20 cellular contexts compared by ENCODE assay signal in the genomic region with DNA sequence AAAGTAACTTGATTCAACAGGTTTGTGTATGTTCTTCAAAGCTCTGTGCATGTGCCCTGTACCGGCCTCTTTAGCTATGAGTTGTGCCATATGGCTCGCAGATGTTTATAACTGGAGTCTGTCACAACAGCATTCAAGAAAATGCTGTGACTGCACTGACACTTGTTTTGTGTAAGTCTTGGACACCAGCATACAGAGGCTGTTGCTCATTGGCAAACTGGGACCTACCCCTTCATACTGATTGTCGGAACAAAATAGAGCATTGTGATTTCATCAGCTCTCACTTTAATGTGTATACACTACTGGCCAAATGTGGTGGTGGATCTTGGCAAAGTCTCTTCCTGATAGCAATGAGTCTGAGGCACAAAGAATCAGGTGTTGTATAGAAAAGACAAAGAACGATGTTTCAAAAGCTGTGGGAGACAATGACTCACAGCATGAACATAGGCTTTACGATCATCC.
DNase-seq lines count a peak whose midpoint lies in the region; ATAC-seq and TF ChIP-seq lines count a peak whose summit lies in the region.
"Had no signal": no experiment of that assay in that cellular context is flagged by ENCODE, and none has a peak within 500 bp of the region (broad histone marks: within the 10 kb centered on the region; RNA-seq: fewer than 3 reads in every experiment).

No MANE protein-coding gene starts in this region.

- H2AFZ ChIP-seq in PC-3 (ENCODE audit: low read length), result no peak overlapping the region
- H2AFZ ChIP-seq in fibroblast of lung (ENCODE audit: low read length), result no peak overlapping the region
- H2AFZ ChIP-seq: GM23248 had no signal

- no peak for TF ChIP-seq POLR2A in breast epithelium (IDR thresholded peaks at IDR 0.05)

- H4K20me1 ChIP-seq in PC-3 (ENCODE audit: low read length) (no peaks in the 10 kb centered on the region), fibroblast of lung (ENCODE audit: control insufficient read depth, extremely low read depth, insufficient read depth, low read length) (no peaks in the 10 kb centered on the region)

- BruUV-seq in MCF 10A (replicated peaks; lab: Mats Ljungman, UMichigan) (no TSS peak), PC-3 (replicated peaks; lab: Mats Ljungman, UMichigan) (no TSS peak)

- no peaks in the 10 kb centered on the region for H3K9me3 Mint-ChIP-seq in MCF 10A (ENCODE audit: unreplicated experiment)
- H3K9me3 Mint-ChIP-seq: activated B cell treated with CpG ODN at 0.5 μM for 24 hours, neural crest cell had no signal

- H3K9me2 ChIP-seq in PC-3 (replicated peaks; ENCODE audit: low read length), result no peaks in the 10 kb centered on the region

- no peaks in the 10 kb centered on the region for H3F3A ChIP-seq in PC-3 (ENCODE audit: low read length, unreplicated experiment)

- H3K36me3 ChIP-seq in breast epithelium (no peaks in the 10 kb centered on the region), PC-3 (ENCODE audit: low read depth, low read length) (no peaks in the 10 kb centered on the region), fibroblast of lung (ENCODE audit: control insufficient read depth, insufficient read depth, low read length) (no peaks in the 10 kb centered on the region)
- H3K36me3 ChIP-seq: heart right ventricle had no signal

- no peaks in the 10 kb centered on the region for H3K27me3 Mint-ChIP-seq in MCF 10A (ENCODE audit: insufficient read depth, unreplicated experiment)

- no peaks in the 10 kb centered on the region for H3K9me3 ChIP-seq in breast epithelium
- H3K9me3 ChIP-seq in PC-3 (ENCODE audit: low read length), result no peaks in the 10 kb centered on the region
- H3K9me3 ChIP-seq in fibroblast of lung (ENCODE audit: control insufficient read depth, insufficient read depth, low read depth, low read length), result no peaks in the 10 kb centered on the region
- H3K9me3 ChIP-seq: heart right ventricle had no signal

- H3K36me3 Mint-ChIP-seq in MCF 10A (ENCODE audit: insufficient read depth, unreplicated experiment), result peaks cover 24% of the 10 kb centered on the region

- H3K4me3 ChIP-seq in breast epithelium, result no peak overlapping the region
- H3K4me3 ChIP-seq in PC-3 (ENCODE audit: low read length), result no peak overlapping the region
- H3K4me3 ChIP-seq in fibroblast of lung (replicated peaks in 1 of 4; ENCODE audit: control extremely low read depth in 1 of 4, insufficient read depth in 1 of 4, low read depth in 3 of 4, low read length in 4 of 4), result no peak overlapping the region
- H3K4me3 ChIP-seq: coronary artery, GM23248, heart right ventricle had no signal

- H3K27me3 ChIP-seq in breast epithelium (no peaks in the 10 kb centered on the region), PC-3 (ENCODE audit: low read length) (no peaks in the 10 kb centered on the region), fibroblast of lung (ENCODE audit: control insufficient read depth, insufficient read depth, low read length) (no peaks in the 10 kb centered on the region)

- intact Hi-C loops in MCF 10A (cut with micrococcal nuclease) (no loop called here), breast epithelium (cut with DNase I; ENCODE audit: low total_unique reads) (no loop called here), PC-3 (cut with micrococcal nuclease) (no loop called here)

- no peaks in the 10 kb centered on the region for H3K4me1 ChIP-seq in breast epithelium
- H3K4me1 ChIP-seq in PC-3 (ENCODE audit: insufficient read depth, low read length), result peaks cover 12% of the 10 kb centered on the region
- H3K4me1 ChIP-seq in fibroblast of lung (ENCODE audit: control insufficient read depth, extremely low read depth, insufficient read depth, low read length), result no peaks in the 10 kb centered on the region
- H3K4me1 ChIP-seq: heart right ventricle had no signal

- H3K27ac ChIP-seq in breast epithelium (no peak overlapping the region), PC-3 (ENCODE audit: low read length) (no peak overlapping the region), fibroblast of lung (ENCODE audit: insufficient read depth, low read length) (no peak overlapping the region)
- H3K27ac ChIP-seq: coronary artery, GM23248, heart right ventricle had no signal

- no peak overlapping the region for H3K27ac Mint-ChIP-seq in MCF 10A (ENCODE audit: low read depth, unreplicated experiment)
- H3K27ac Mint-ChIP-seq: activated B cell treated with CpG ODN at 0.5 μM for 24 hours had no signal

- peaks cover 10% of the 10 kb centered on the region for H3K4me1 Mint-ChIP-seq in MCF 10A (ENCODE audit: insufficient read depth, unreplicated experiment)
- H3K4me1 Mint-ChIP-seq: activated B cell treated with CpG ODN at 0.5 μM for 24 hours had no signal

- ATAC-seq in PC-3, result peak; percentile 71
- ATAC-seq: heart right ventricle, right cardiac atrium had no signal

- H3K79me2 ChIP-seq in PC-3 (ENCODE audit: low read length) (no peaks in the 10 kb centered on the region), fibroblast of lung (ENCODE audit: control insufficient read depth, insufficient read depth, low read length) (no peaks in the 10 kb centered on the region)

- DNase-seq in MCF 10A (ENCODE audit: unreplicated experiment), result peak; percentile 47
- DNase-seq in breast epithelium (ENCODE audit: low spot score in 2 of 2), result no peak
- peak; percentile 48 for DNase-seq in PC-3
- DNase-seq in fibroblast of lung (ENCODE audit: low read depth in 2 of 2), result peak; percentile 67 to 83
- DNase-seq in superior temporal gyrus (ENCODE audit: extremely low spot score), result peak; percentile 68
- no peak for DNase-seq in AG08396 (ENCODE audit: low spot score)
- DNase-seq in NOMO-1 (lab: John Stamatoyannopoulos, UW; ENCODE audit: unreplicated experiment in 2 of 2), result no peak
- DNase-seq in islet precursor cell, result no peak
- DNase-seq: ACHN; activated B cell treated with CpG ODN at 0.5 μM for 24 hours; activated effector memory CD4-positive, alpha-beta T cell treated with anti-CD3 and anti-CD28 coated beads, Interleukin-2, amount 50 U/mL, for 16 hours; GF-D8; GM23248; heart right ventricle; NCI-H187 treated with DMSO at 0.1 percent for 48 hours; NCI-H526 treated with DMSO at 0.1 percent for 48 hours; right cardiac atrium; T-helper 1 cell had no signal

- H3K4me2 ChIP-seq in PC-3 (ENCODE audit: low read length) (no peak overlapping the region), fibroblast of lung (ENCODE audit: extremely low read depth, insufficient read depth, low read length) (no peak overlapping the region)

- CTCF ChIA-PET in MCF 10A (lab: Yijun Ruan, JAX) (interaction anchor here (0.6 to 7.9 kb wide), 13 partner anchors 41 to 1586 kb away, joined by 3 to 178 read pairs (median 3); no protein-coding TSS in a partner anchor), PC-3 (lab: Charles Lee) (interaction anchor here (0.5 kb wide), 1 partner anchor 227 kb away, joined by 6 read pairs; no protein-coding TSS in a partner anchor)

- no peak overlapping the region for H3K4me3 Mint-ChIP-seq in MCF 10A (ENCODE audit: unreplicated experiment)
- H3K4me3 Mint-ChIP-seq: activated B cell treated with CpG ODN at 0.5 μM for 24 hours, neural crest cell had no signal

- H3K9ac ChIP-seq in PC-3 (ENCODE audit: low read length), result no peak overlapping the region
- no peak overlapping the region for H3K9ac ChIP-seq in fibroblast of lung (ENCODE audit: insufficient read depth, low read length)
- H3K9ac ChIP-seq: GM23248 had no signal

- no peak for TF ChIP-seq CTCF in MCF 10A (IDR thresholded peaks at IDR 0.05; ENCODE audit: unreplicated experiment)
- TF ChIP-seq CTCF in breast epithelium (IDR thresholded peaks at IDR 0.05), result no peak
- no peak for TF ChIP-seq CTCF in PC-3 (conservative IDR thresholded peaks at IDR 0.05; ENCODE audit: low read depth, low read length)
- TF ChIP-seq CTCF in fibroblast of lung (conservative IDR thresholded peaks at IDR 0.05 in 1 of 2, IDR thresholded peaks at IDR 0.05 in 1 of 2; ENCODE audit: low read depth in 1 of 2, low read length in 2 of 2), result no peak

- POLR2A ChIA-PET in MCF 10A (lab: Yijun Ruan, JAX), result interaction anchor here (0.5 to 1.4 kb wide), 4 partner anchors 12 to 1768 kb away, joined by 3 to 4 read pairs (median 4); partner anchors contain the start of gene ELOVL6
- POLR2A ChIA-PET in PC-3 (lab: Charles Lee; ENCODE audit: unreplicated experiment), result no interaction called here

Comparison
In these comparisons a context has a peak if more than half of its experiments do, and no peak if none do; other contexts are left out.
1. DNase-seq: peak in MCF 10A (single experiment), PC-3 (single experiment), fibroblast of lung (2 of 2) and superior temporal gyrus (single experiment); none in breast epithelium (0 of 2), AG08396 (single experiment), NOMO-1 (0 of 2) and islet precursor cell (single experiment).